8 cellular contexts compared by ENCODE assay signal in genomic region chr7:105691692-105692564, GRCh38.
DNase-seq lines count a peak whose midpoint lies in the region; ATAC-seq, FAIRE-seq and TF ChIP-seq lines count a peak whose summit lies in the region.

No MANE protein-coding gene starts in this region.

- peak overlapping the region; percentile 100 for H3K27ac Mint-ChIP-seq in T-helper 17 cell

- peak; percentile 83 for ATAC-seq in T-helper 17 cell

- H3K4me1 Mint-ChIP-seq in T-helper 17 cell = peaks cover 43% of the 10 kb centered on the region

- H3K4me3 Mint-ChIP-seq in T-helper 17 cell = peak overlapping the region; percentile 90

- FAIRE-seq in small intestine (lab: Jason Lieb, UNC) = no peak

- DNase-seq in NCI-H345 (lab: John Stamatoyannopoulos, UW) (peak; percentile 10), NCI-H345 treated with DMSO at 0.1 percent for 48 hours (lab: John Stamatoyannopoulos, UW; ENCODE audit: unreplicated experiment) (no peak), HPDE6-E6E7 (ENCODE audit: extremely low spot score) (peak; percentile 42), T-helper 17 cell (peak; percentile 48 to 63 (median 58)), astrocyte of the spinal cord (ENCODE audit: low read depth, low spot score) (peak; percentile 80), small intestine (peak; percentile 65), cerebellar cortex (ENCODE audit: low spot score) (no peak)

- H3K9ac ChIP-seq in iPS-18a (ENCODE audit: low read length) = peak overlapping the region; percentile 51

- TF ChIP-seq CTCF in astrocyte of the spinal cord (IDR thresholded peaks at IDR 0.05; ENCODE audit: low read depth, low read length) = no peak

- no peaks in the 10 kb centered on the region for H3K36me3 ChIP-seq in iPS-18a (ENCODE audit: control insufficient read depth, low read depth, low read length)
- H3K36me3 ChIP-seq in small intestine (ENCODE audit: control insufficient read depth in 2 of 2, insufficient read depth in 2 of 2, low read length in 2 of 2) = no peaks in the 10 kb centered on the region

- H3K27me3 Mint-ChIP-seq in T-helper 17 cell = no peaks in the 10 kb centered on the region

- no peaks in the 10 kb centered on the region for H3K9me3 ChIP-seq in T-helper 17 cell (ENCODE audit: control insufficient read depth, low read length, poor library complexity, severe bottlenecking)
- H3K9me3 ChIP-seq in iPS-18a (ENCODE audit: control insufficient read depth, low read depth, low read length) = no peaks in the 10 kb centered on the region
- H3K9me3 ChIP-seq in small intestine (ENCODE audit: control insufficient read depth, low read depth) = no peaks in the 10 kb centered on the region

- no peaks in the 10 kb centered on the region for H3K27me3 ChIP-seq in iPS-18a (ENCODE audit: control insufficient read depth, insufficient read depth, low read length)
- H3K27me3 ChIP-seq in small intestine (ENCODE audit: control insufficient read depth in 2 of 2, insufficient read depth in 2 of 2, low read length in 2 of 2) = no peaks in the 10 kb centered on the region

- peak overlapping the region; percentile 48 for H3K4me3 ChIP-seq in astrocyte of the spinal cord (ENCODE audit: low read depth, low read length)
- peak overlapping the region; percentile 49 for H3K4me3 ChIP-seq in iPS-18a (ENCODE audit: low read length)
- H3K4me3 ChIP-seq in small intestine (ENCODE audit: low read depth in 1 of 2, low read length in 2 of 2) = peak overlapping the region in 1 of 2 donors; percentile 27

- H3K36me3 Mint-ChIP-seq in T-helper 17 cell (ENCODE audit: low read depth) = peaks cover 2% of the 10 kb centered on the region

- H3K4me1 ChIP-seq in iPS-18a (ENCODE audit: control insufficient read depth, low read depth, low read length) = peaks cover 58% of the 10 kb centered on the region
- peaks cover 0 to 3% of the 10 kb centered on the region in 2 donors for H3K4me1 ChIP-seq in small intestine (ENCODE audit: control insufficient read depth in 2 of 2, insufficient read depth in 1 of 2, low read depth in 1 of 2, low read length in 1 of 2)

- in situ Hi-C loops in astrocyte of the spinal cord (cut with HindIII; ENCODE audit: low sequenced_read_pairs) = no loop called here

- H3K27ac ChIP-seq in iPS-18a (ENCODE audit: low read length) (no peak overlapping the region), small intestine (ENCODE audit: low read depth in 1 of 2, low read length in 1 of 2) (peak overlapping the region in 1 of 2 donors; percentile 88)

- 6 to 17% (median 14%) methylated on average over 21 of the region's 21 CpGs for WGBS in small intestine, 3 donors

Comparison
In these comparisons a context has a peak if more than half of its experiments do, and no peak if none do; other contexts are left out.
1. DNase-seq: peak in NCI-H345 (single experiment), HPDE6-E6E7 (single experiment), T-helper 17 cell (3 of 3), astrocyte of the spinal cord (single experiment) and small intestine (single experiment); none in NCI-H345 treated with DMSO at 0.1 percent for 48 hours (single experiment) and cerebellar cortex (single experiment).